1 cellular context compared by ENCODE assay signal in the genomic region with DNA sequence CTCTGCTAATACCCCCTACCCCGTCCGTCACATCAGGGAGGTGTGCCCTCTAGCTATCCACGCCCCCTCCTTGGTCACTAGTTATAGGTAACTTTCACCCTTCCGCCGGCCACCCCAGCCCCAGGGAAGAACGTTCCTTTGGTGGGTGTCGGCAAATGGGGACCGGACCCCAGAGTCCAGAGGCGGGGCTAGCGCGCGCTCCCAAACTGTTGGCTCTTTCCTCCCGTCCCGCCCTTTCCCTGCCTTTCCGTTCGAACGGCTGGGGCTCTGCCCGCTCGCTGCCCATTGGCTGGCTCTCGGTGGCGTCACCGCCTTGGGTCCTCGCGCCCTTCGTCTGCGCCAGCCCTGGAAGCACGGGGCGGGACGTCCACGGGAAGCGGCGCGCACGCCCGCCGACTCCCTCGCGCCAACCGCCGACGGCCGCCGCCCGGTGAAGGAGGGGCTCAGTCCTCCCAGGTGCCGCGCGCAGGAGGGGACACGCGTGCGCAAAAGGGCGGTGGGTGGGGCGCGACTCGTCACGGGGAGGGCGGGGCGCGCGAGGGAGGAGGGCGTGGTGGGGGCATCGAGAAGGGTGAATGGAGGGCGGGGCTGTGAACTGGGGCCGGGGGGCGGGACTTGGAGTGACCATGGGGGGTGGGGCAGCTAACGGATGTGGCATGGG.
A peak's percentile ranks its signal among the peaks of the same experiment; 100 is the strongest.
TF ChIP-seq lines count a peak whose summit lies in the region.

No MANE protein-coding gene starts in this region.

TF ChIP-seq in K562, 482 proteins besides CTCF, POLR2A, EP300 and RAD21 (continued from another document and continues in another):
- TF ChIP-seq, protein P1, sequence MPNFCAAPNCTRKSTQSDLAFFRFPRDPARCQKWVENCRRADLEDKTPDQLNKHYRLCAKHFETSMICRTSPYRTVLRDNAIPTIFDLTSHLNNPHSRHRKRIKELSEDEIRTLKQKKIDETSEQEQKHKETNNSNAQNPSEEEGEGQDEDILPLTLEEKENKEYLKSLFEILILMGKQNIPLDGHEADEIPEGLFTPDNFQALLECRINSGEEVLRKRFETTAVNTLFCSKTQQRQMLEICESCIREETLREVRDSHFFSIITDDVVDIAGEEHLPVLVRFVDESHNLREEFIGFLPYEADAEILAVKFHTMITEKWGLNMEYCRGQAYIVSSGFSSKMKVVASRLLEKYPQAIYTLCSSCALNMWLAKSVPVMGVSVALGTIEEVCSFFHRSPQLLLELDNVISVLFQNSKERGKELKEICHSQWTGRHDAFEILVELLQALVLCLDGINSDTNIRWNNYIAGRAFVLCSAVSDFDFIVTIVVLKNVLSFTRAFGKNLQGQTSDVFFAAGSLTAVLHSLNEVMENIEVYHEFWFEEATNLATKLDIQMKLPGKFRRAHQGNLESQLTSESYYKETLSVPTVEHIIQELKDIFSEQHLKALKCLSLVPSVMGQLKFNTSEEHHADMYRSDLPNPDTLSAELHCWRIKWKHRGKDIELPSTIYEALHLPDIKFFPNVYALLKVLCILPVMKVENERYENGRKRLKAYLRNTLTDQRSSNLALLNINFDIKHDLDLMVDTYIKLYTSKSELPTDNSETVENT (CRISPR knock-in tag; IDR thresholded peaks at IDR 0.05) = peak; percentile 82
- no peak for TF ChIP-seq ZNF699 (CRISPR knock-in tag; IDR thresholded peaks at IDR 0.05; ENCODE audit: insufficient replicate concordance)
- no peak for TF ChIP-seq DMBX1 (CRISPR knock-in tag; IDR thresholded peaks at IDR 0.05; ENCODE audit: borderline replicate concordance)
- TF ChIP-seq, protein P2, sequence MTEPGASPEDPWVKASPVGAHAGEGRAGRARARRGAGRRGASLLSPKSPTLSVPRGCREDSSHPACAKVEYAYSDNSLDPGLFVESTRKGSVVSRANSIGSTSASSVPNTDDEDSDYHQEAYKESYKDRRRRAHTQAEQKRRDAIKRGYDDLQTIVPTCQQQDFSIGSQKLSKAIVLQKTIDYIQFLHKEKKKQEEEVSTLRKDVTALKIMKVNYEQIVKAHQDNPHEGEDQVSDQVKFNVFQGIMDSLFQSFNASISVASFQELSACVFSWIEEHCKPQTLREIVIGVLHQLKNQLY (CRISPR knock-in tag; conservative IDR thresholded peaks at IDR 0.05) = no peak
- TF ChIP-seq, protein P3, sequence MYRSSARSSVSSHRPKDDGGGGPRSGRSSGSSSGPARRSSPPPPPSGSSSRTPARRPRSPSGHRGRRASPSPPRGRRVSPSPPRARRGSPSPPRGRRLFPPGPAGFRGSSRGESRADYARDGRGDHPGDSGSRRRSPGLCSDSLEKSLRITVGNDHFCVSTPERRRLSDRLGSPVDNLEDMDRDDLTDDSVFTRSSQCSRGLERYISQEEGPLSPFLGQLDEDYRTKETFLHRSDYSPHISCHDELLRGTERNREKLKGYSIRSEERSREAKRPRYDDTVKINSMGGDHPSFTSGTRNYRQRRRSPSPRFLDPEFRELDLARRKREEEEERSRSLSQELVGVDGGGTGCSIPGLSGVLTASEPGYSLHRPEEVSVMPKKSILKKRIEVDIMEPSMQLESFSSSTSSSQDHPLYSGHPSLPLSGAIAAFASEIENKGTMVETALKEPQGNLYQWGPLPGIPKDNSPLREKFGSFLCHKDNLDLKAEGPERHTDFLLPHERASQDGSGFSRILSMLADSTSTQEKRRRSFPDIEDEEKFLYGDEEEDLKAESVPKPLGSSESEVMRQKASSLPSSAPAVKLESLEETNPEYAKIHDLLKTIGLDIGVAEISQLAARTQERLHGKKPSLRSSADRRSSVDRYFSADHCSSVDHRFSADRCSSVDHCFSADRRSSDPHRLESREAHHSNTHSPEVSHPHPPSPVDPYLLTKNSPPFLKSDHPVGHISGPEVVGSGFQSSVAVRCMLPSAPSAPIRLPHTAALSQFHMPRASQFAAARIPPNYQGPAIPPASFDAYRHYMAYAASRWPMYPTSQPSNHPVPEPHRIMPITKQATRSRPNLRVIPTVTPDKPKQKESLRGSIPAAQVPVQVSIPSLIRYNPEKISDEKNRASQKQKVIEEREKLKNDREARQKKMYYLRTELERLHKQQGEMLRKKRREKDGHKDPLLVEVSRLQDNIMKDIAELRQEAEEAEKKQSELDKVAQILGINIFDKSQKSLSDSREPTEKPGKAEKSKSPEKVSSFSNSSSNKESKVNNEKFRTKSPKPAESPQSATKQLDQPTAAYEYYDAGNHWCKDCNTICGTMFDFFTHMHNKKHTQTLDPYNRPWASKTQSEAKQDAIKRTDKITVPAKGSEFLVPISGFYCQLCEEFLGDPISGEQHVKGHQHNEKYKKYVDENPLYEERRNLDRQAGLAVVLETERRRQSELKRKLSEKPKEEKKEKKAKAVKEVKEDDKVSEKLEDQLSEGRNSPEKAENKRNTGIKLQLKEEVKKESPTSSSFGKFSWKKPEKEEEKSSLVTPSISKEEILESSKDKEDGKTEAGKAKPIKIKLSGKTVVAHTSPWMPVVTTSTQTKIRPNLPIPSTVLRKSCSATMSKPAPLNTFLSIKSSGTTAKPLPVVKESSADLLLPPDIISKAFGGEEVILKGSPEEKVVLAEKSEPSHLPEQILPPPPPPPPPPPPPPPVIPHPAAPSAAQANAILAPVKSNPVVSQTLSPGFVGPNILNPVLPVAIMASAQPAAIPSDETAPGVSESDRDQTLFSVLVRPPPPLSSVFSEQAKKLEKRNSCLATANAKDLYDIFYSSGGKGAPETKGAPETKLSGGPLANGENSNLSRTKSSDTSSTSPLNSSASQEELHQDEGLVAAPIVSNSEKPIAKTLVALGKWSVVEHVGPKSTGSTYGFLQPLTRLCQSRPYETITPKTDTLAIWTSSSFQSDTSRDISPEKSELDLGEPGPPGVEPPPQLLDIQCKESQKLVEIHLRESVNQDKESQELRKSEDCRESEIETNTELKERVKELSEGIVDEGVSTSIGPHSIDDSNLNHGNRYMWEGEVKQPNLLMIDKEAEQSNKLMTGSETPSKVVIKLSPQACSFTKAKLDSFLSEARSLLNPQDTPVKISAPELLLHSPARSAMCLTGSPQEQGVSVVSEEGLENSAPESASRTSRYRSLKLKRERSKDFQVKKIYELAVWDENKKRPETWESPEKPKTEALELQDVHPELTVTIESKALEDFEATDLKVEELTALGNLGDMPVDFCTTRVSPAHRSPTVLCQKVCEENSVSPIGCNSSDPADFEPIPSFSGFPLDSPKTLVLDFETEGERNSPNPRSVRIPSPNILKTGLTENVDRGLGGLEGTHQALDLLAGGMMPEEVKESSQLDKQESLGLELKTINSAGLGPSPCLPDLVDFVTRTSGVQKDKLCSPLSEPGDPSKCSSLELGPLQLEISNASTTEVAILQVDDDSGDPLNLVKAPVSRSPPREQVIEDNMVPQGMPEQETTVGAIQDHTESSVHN (IDR thresholded peaks at IDR 0.05; ENCODE audit: borderline replicate concordance in 1 of 2, low read depth in 1 of 2) = no peak
- no peak for TF ChIP-seq POU5F1 (IDR thresholded peaks at IDR 0.05; ENCODE audit: borderline replicate concordance, low read depth, low read length, partially characterized antibody)
- peak; percentile 58; the same call in 1 of the 2 replicates for TF ChIP-seq ZBED1 (IDR thresholded peaks at IDR 0.05)
- TF ChIP-seq, protein P4, sequence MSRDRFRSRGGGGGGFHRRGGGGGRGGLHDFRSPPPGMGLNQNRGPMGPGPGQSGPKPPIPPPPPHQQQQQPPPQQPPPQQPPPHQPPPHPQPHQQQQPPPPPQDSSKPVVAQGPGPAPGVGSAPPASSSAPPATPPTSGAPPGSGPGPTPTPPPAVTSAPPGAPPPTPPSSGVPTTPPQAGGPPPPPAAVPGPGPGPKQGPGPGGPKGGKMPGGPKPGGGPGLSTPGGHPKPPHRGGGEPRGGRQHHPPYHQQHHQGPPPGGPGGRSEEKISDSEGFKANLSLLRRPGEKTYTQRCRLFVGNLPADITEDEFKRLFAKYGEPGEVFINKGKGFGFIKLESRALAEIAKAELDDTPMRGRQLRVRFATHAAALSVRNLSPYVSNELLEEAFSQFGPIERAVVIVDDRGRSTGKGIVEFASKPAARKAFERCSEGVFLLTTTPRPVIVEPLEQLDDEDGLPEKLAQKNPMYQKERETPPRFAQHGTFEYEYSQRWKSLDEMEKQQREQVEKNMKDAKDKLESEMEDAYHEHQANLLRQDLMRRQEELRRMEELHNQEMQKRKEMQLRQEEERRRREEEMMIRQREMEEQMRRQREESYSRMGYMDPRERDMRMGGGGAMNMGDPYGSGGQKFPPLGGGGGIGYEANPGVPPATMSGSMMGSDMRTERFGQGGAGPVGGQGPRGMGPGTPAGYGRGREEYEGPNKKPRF (IDR thresholded peaks at IDR 0.05; ENCODE audit: low read depth, low read length) = no peak
- TF ChIP-seq NFIX (CRISPR knock-in tag; IDR thresholded peaks at IDR 0.05; ENCODE audit: low read depth) = no peak
- TF ChIP-seq FOXA1 (IDR thresholded peaks at IDR 0.05; ENCODE audit: borderline replicate concordance) = no peak
- no peak; the same call in 1 of the 2 replicates for TF ChIP-seq ZNF354B (CRISPR knock-in tag; IDR thresholded peaks at IDR 0.05)
- no peak for TF ChIP-seq CBX2 (IDR thresholded peaks at IDR 0.05; ENCODE audit: insufficient read depth, low read length, poor library complexity, severe bottlenecking)
- TF ChIP-seq TAF15 (IDR thresholded peaks at IDR 0.05; ENCODE audit: low read depth, low read length) = no peak
- TF ChIP-seq PHTF2 (CRISPR knock-in tag; IDR thresholded peaks at IDR 0.05) = 0 out of 2 replicates have a peak, but pooled peaks have one; percentile 5
- TF ChIP-seq TGIF2 (CRISPR knock-in tag; IDR thresholded peaks at IDR 0.05) = no peak; the same call in 1 of the 2 replicates
- no peak for TF ChIP-seq SLC30A9 (CRISPR knock-in tag; IDR thresholded peaks at IDR 0.05)
- TF ChIP-seq, protein P5, sequence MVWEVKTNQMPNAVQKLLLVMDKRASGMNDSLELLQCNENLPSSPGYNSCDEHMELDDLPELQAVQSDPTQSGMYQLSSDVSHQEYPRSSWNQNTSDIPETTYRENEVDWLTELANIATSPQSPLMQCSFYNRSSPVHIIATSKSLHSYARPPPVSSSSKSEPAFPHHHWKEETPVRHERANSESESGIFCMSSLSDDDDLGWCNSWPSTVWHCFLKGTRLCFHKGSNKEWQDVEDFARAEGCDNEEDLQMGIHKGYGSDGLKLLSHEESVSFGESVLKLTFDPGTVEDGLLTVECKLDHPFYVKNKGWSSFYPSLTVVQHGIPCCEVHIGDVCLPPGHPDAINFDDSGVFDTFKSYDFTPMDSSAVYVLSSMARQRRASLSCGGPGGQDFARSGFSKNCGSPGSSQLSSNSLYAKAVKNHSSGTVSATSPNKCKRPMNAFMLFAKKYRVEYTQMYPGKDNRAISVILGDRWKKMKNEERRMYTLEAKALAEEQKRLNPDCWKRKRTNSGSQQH (CRISPR knock-in tag; IDR thresholded peaks at IDR 0.05) = peak; percentile 66; the same call in 1 of the 2 replicates
- TF ChIP-seq HDGF (IDR thresholded peaks at IDR 0.05) = no peak
- no peak for TF ChIP-seq ZNF197 (CRISPR knock-in tag; IDR thresholded peaks at IDR 0.05; ENCODE audit: low read depth)
- TF ChIP-seq ZNF217 (CRISPR knock-in tag; IDR thresholded peaks at IDR 0.05) = no peak
- no peak for TF ChIP-seq NFATC3 (IDR thresholded peaks at IDR 0.05)
- TF ChIP-seq ZNF224 (CRISPR knock-in tag; IDR thresholded peaks at IDR 0.05) = no peak
- no peak for TF ChIP-seq BDP1 (IDR thresholded peaks at IDR 0.05; ENCODE audit: insufficient read depth, insufficient read length)
- TF ChIP-seq ZNF347 (CRISPR knock-in tag; IDR thresholded peaks at IDR 0.05; ENCODE audit: low read depth) = no peak
- TF ChIP-seq, protein P6, sequence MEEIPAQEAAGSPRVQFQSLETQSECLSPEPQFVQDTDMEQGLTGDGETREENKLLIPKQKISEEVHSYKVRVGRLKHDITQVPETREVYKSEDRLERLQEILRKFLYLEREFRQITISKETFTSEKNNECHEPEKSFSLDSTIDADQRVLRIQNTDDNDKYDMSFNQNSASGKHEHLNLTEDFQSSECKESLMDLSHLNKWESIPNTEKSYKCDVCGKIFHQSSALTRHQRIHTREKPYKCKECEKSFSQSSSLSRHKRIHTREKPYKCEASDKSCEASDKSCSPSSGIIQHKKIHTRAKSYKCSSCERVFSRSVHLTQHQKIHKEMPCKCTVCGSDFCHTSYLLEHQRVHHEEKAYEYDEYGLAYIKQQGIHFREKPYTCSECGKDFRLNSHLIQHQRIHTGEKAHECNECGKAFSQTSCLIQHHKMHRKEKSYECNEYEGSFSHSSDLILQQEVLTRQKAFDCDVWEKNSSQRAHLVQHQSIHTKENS (CRISPR knock-in tag; IDR thresholded peaks at IDR 0.05) = no peak
- TF ChIP-seq NCOR1 (IDR thresholded peaks at IDR 0.05) = no peak; the same call in 1 of the 2 replicates
- peak; percentile 45 for TF ChIP-seq NEUROD1 (IDR thresholded peaks at IDR 0.05; ENCODE audit: borderline replicate concordance, low read depth, low read length, partially characterized antibody)
- 0 out of 2 replicates have a peak, but pooled peaks have one; percentile 94 for TF ChIP-seq PHB (CRISPR knock-in tag; IDR thresholded peaks at IDR 0.05)
- peak; percentile 85 for TF ChIP-seq SAFB (IDR thresholded peaks at IDR 0.05; ENCODE audit: borderline replicate concordance, low read depth, low read length)
- TF ChIP-seq GATA2 (CRISPR knock-in tag; IDR thresholded peaks at IDR 0.05) = no peak
- TF ChIP-seq, protein P7, sequence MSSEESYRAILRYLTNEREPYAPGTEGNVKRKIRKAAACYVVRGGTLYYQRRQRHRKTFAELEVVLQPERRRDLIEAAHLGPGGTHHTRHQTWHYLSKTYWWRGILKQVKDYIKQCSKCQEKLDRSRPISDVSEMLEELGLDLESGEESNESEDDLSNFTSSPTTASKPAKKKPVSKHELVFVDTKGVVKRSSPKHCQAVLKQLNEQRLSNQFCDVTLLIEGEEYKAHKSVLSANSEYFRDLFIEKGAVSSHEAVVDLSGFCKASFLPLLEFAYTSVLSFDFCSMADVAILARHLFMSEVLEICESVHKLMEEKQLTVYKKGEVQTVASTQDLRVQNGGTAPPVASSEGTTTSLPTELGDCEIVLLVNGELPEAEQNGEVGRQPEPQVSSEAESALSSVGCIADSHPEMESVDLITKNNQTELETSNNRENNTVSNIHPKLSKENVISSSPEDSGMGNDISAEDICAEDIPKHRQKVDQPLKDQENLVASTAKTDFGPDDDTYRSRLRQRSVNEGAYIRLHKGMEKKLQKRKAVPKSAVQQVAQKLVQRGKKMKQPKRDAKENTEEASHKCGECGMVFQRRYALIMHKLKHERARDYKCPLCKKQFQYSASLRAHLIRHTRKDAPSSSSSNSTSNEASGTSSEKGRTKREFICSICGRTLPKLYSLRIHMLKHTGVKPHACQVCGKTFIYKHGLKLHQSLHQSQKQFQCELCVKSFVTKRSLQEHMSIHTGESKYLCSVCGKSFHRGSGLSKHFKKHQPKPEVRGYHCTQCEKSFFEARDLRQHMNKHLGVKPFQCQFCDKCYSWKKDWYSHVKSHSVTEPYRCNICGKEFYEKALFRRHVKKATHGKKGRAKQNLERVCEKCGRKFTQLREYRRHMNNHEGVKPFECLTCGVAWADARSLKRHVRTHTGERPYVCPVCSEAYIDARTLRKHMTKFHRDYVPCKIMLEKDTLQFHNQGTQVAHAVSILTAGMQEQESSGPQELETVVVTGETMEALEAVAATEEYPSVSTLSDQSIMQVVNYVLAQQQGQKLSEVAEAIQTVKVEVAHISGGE (CRISPR knock-in tag; IDR thresholded peaks at IDR 0.05) = peak in 2 of 3 experiments; percentile 54 to 95; a peak in 2 of 6 replicates
- TF ChIP-seq PHF21A (IDR thresholded peaks at IDR 0.05; ENCODE audit: borderline replicate concordance, low read depth) = no peak
- peak; percentile 86; the same call in 1 of the 2 replicates for TF ChIP-seq KAT7 (CRISPR knock-in tag; IDR thresholded peaks at IDR 0.05; ENCODE audit: borderline replicate concordance)
- TF ChIP-seq U2AF2 (optimal IDR thresholded peaks at IDR 0.05; ENCODE audit: low read depth, low read length) = no peak
- TF ChIP-seq NFIC (IDR thresholded peaks at IDR 0.05) = peak; percentile 33
